In genomic region chr17:77235370-77236080, GRCh38 we compare ENCODE assay signal across 9 cellular contexts.
DNase-seq lines count a peak whose midpoint lies in the region; ATAC-seq and TF ChIP-seq lines count a peak whose summit lies in the region.
"Had no signal": no experiment of that assay in that cellular context is flagged by ENCODE, and none has a peak within 500 bp of the region (broad histone marks: within the 10 kb centered on the region; RNA-seq: fewer than 3 reads in every experiment).

No MANE protein-coding gene starts in this region.

- no peaks in the 10 kb centered on the region for H3K9me3 Mint-ChIP-seq in CD8-positive, alpha-beta T cell

- CTCF ChIA-PET in CD8-positive, alpha-beta T cell (lab: Charles Lee) = interaction anchor here (0.9 to 1.1 kb wide), 2 partner anchors 147 to 179 kb away, joined by 4 read pairs; no protein-coding TSS in a partner anchor

- no peaks in the 10 kb centered on the region for H3K36me3 Mint-ChIP-seq in CD8-positive, alpha-beta T cell

- no peaks in the 10 kb centered on the region for H3K36me3 ChIP-seq in CD8-positive, alpha-beta T cell (ENCODE audit: insufficient read depth, low read length)
- H3K36me3 ChIP-seq in OCI-LY1 (ENCODE audit: insufficient read depth, low read length) (no peaks in the 10 kb centered on the region; the same call in 1 of the 2 replicates), muscle layer of duodenum (ENCODE audit: control insufficient read depth in 1 of 2, insufficient read depth in 2 of 2, low read length in 2 of 2) (no peaks in the 10 kb centered on the region), vagina (no peaks in the 10 kb centered on the region)

- no peaks in the 10 kb centered on the region for H3K27me3 Mint-ChIP-seq in CD8-positive, alpha-beta T cell (ENCODE audit: low read depth)

- peaks cover 8% of the 10 kb centered on the region for H3K4me1 Mint-ChIP-seq in CD8-positive, alpha-beta T cell (ENCODE audit: low read depth)

- H3K9ac ChIP-seq in OCI-LY1 (ENCODE audit: low read length) = peak overlapping the region; percentile 30

- no peaks in the 10 kb centered on the region for H3K9me3 ChIP-seq in CD8-positive, alpha-beta T cell (ENCODE audit: low read length)
- no peaks in the 10 kb centered on the region for H3K9me3 ChIP-seq in OCI-LY1 (ENCODE audit: low read length)
- no peaks in the 10 kb centered on the region for H3K9me3 ChIP-seq in muscle layer of duodenum (ENCODE audit: control insufficient read depth in 1 of 2, low read length in 2 of 2)
- no peaks in the 10 kb centered on the region for H3K9me3 ChIP-seq in vagina

- H3K4me3 ChIP-seq in CD8-positive, alpha-beta T cell (ENCODE audit: low read depth, low read length) = peak overlapping the region; percentile 15
- H3K4me3 ChIP-seq in OCI-LY1 (ENCODE audit: low read depth, low read length, poor library complexity, severe bottlenecking) (peak overlapping the region; percentile 8), muscle layer of duodenum (ENCODE audit: low read depth in 1 of 2, low read length in 2 of 2) (peak overlapping the region in 1 of 2 donors; percentile 28), vagina (peak overlapping the region; percentile 19 to 25)

- no peaks in the 10 kb centered on the region for H3K9me2 ChIP-seq in OCI-LY1 (ENCODE audit: low read depth, low read length)

- intact Hi-C loops in CD8-positive, alpha-beta T cell (cut with DNase I, micrococcal nuclease) = no loop called here
- intact Hi-C loops in vagina (cut with DNase I) = no loop called here

- H3K4me1 ChIP-seq in CD8-positive, alpha-beta T cell (ENCODE audit: insufficient read depth, low read length) = no peaks in the 10 kb centered on the region
- peaks cover 27% of the 10 kb centered on the region for H3K4me1 ChIP-seq in OCI-LY1 (ENCODE audit: insufficient read depth, low read length, severe bottlenecking)
- peaks cover 0 to 3% of the 10 kb centered on the region in 2 donors for H3K4me1 ChIP-seq in muscle layer of duodenum (ENCODE audit: control insufficient read depth in 1 of 2, insufficient read depth in 2 of 2, low read length in 2 of 2)
- H3K4me1 ChIP-seq in vagina = peaks cover 24% of the 10 kb centered on the region

- H3K27me3 ChIP-seq in CD8-positive, alpha-beta T cell (ENCODE audit: insufficient read depth, low read length) = no peaks in the 10 kb centered on the region
- H3K27me3 ChIP-seq in OCI-LY1 (ENCODE audit: insufficient read depth, low read length) (no peaks in the 10 kb centered on the region; the same call in 1 of the 2 replicates), muscle layer of duodenum (ENCODE audit: low read depth, low read length) (no peaks in the 10 kb centered on the region), vagina (no peaks in the 10 kb centered on the region)

- H3K4me3 Mint-ChIP-seq in CD8-positive, alpha-beta T cell = peak overlapping the region; percentile 70

- no peak for TF ChIP-seq CTCF in CD8-positive, alpha-beta T cell (IDR thresholded peaks at IDR 0.05)
- no peak for TF ChIP-seq CTCF in OCI-LY1 (IDR thresholded peaks at IDR 0.05; ENCODE audit: low read length)
- TF ChIP-seq CTCF in vagina (IDR thresholded peaks at IDR 0.05) = no peak

- POLR2A ChIA-PET in CD8-positive, alpha-beta T cell (lab: Charles Lee) = interaction anchor here (0.6 to 0.7 kb wide), 2 partner anchors 158 to 397 kb away, joined by 3 read pairs; no protein-coding TSS in a partner anchor

- H3K27ac ChIP-seq in CD8-positive, alpha-beta T cell (ENCODE audit: low read depth, low read length) = no peak overlapping the region
- H3K27ac ChIP-seq in OCI-LY1 (ENCODE audit: low read depth, low read length, poor library complexity, severe bottlenecking) (peak overlapping the region; percentile 75), cingulate gyrus (ENCODE audit: low read depth, low read length) (peak overlapping the region; percentile 84), muscle layer of duodenum (ENCODE audit: low read length) (peak overlapping the region; percentile 49), vagina (peak overlapping the region; percentile 69)
- H3K27ac ChIP-seq: HL-60 had no signal

- no peaks in the 10 kb centered on the region for H3K79me2 ChIP-seq in OCI-LY1 (ENCODE audit: insufficient read depth, low read length)

- peak in 2 of 7 experiments; percentile 15 to 53 for DNase-seq in CD8-positive, alpha-beta T cell
- DNase-seq in vagina (ENCODE audit: extremely low spot score in 2 of 2) (no peak), NCI-H1105 (lab: John Stamatoyannopoulos, UW) (no peak), NCI-H1694 treated with DMSO at 0.1 percent for 48 hours (lab: John Stamatoyannopoulos, UW) (no peak)

- no peaks in the 10 kb centered on the region for H4K20me1 ChIP-seq in OCI-LY1 (ENCODE audit: insufficient read depth, low read length)

- TF ChIP-seq POLR2A in vagina (IDR thresholded peaks at IDR 0.05) = no peak

- H2AFZ ChIP-seq in OCI-LY1 (ENCODE audit: low read length) = peak overlapping the region; percentile 4

- no peak for ATAC-seq in CD8-positive, alpha-beta T cell
- no peak for ATAC-seq in HG03175 (IDR thresholded peaks at IDR 0.05; ENCODE audit: unreplicated experiment)

- no peaks in the 10 kb centered on the region for H3F3A ChIP-seq in OCI-LY1 (ENCODE audit: insufficient read depth, low read length)

- H3K27ac Mint-ChIP-seq in CD8-positive, alpha-beta T cell = no peak overlapping the region

- H3K4me2 ChIP-seq in OCI-LY1 (ENCODE audit: low read length) = peak overlapping the region; percentile 52
